Comparison of ENCODE assay signal across 8 cellular contexts in genomic region chr12:3342051-3342450, GRCh38.
A peak's percentile ranks its signal among the peaks of the same experiment; 100 is the strongest.
DNase-seq lines count a peak whose midpoint lies in the region; ATAC-seq, FAIRE-seq and TF ChIP-seq lines count a peak whose summit lies in the region.

No MANE protein-coding gene starts in this region.

- ATAC-seq in GM21447 (IDR thresholded peaks at IDR 0.05; ENCODE audit: unreplicated experiment), result no peak
- ATAC-seq in HG02885 (IDR thresholded peaks at IDR 0.05; ENCODE audit: poor library complexity, unreplicated experiment), result no peak

- H3K36me3 Mint-ChIP-seq in chondrocyte (ENCODE audit: low read depth), result no peaks in the 10 kb centered on the region

- peak; percentile 56 for DNase-seq in GM03348 (ENCODE audit: low spot score)
- peak; percentile 46 for DNase-seq in NCI-H2196 (lab: John Stamatoyannopoulos, UW; ENCODE audit: unreplicated experiment)
- DNase-seq in chondrocyte (ENCODE audit: low spot score), result no peak
- peak; percentile 67 for DNase-seq in medulla oblongata (ENCODE audit: extremely low spot score)
- DNase-seq in uterus, result no peak
- DNase-seq in GM19239 (ENCODE audit: insufficient read length, low spot score), result no peak

- peak; percentile 69 for TF ChIP-seq CTCF in chondrocyte (IDR thresholded peaks at IDR 0.05)
- TF ChIP-seq CTCF in uterus (IDR thresholded peaks at IDR 0.05), result peak in 1 of 4 experiments; percentile 34

- TF ChIP-seq POLR2A in uterus (IDR thresholded peaks at IDR 0.05), result no peak

- no peaks in the 10 kb centered on the region for H3K9me3 ChIP-seq in uterus

- H3K27ac ChIP-seq in uterus, result no peak overlapping the region

- H3K27me3 ChIP-seq in uterus, result no peaks in the 10 kb centered on the region

- no peak overlapping the region for H3K27ac Mint-ChIP-seq in chondrocyte (ENCODE audit: unreplicated experiment)

- no peak overlapping the region for H3K4me3 ChIP-seq in uterus

- FAIRE-seq in GM19239 (lab: Jason Lieb, UNC), result no peak

- H3K4me1 ChIP-seq in uterus, result no peaks in the 10 kb centered on the region

- intact Hi-C loops in uterus (cut with DNase I; ENCODE audit: low total_unique reads), result no loop called here

- H3K4me3 Mint-ChIP-seq in chondrocyte (ENCODE audit: unreplicated experiment), result no peak overlapping the region

- H3K9me3 Mint-ChIP-seq in chondrocyte (ENCODE audit: low read depth), result no peaks in the 10 kb centered on the region

- no peaks in the 10 kb centered on the region for H3K36me3 ChIP-seq in uterus

- H3K27me3 Mint-ChIP-seq in chondrocyte (ENCODE audit: low read depth), result peaks cover 52% of the 10 kb centered on the region

- no peaks in the 10 kb centered on the region for H3K4me1 Mint-ChIP-seq in chondrocyte (ENCODE audit: low read depth)

Comparison
In these comparisons a context has a peak if more than half of its experiments do, and no peak if none do; other contexts are left out.
1. DNase-seq: peak in GM03348 (single experiment), NCI-H2196 (single experiment) and medulla oblongata (single experiment); none in chondrocyte (single experiment), uterus (0 of 2) and GM19239 (single experiment).